29 cellular contexts compared by ENCODE assay signal in the genomic region with DNA sequence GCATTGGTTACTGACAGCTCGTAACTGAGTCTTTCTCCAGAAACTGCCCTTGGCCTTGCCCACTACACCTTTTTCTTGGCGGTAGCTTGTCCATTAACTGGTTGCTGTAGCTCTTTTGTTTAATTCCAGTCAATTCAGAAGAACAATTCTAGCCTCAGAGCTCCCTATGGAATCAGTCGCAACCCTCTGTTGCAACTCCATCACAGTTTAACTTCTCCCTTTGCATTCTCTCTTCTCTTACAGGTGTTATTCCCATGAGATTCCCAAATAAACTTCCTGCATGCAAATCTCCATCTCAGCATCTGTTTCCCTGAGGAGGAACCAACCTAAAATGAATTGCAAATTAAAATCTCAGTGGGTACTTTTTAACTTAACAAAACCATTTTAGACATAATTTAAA. TPM values are rescaled to one million over a fixed set of nuclear protein-coding genes. Genes with fewer than 3 reads are reported as not detected.
"Had no signal": no experiment of that assay in that cellular context is flagged by ENCODE, and none has a peak within 500 bp of the region (broad histone marks: within the 10 kb centered on the region; RNA-seq: fewer than 3 reads in every experiment).

No MANE protein-coding gene starts in this region.

- H3K9me3 ChIP-seq: ovary, psoas muscle, right lobe of liver, sigmoid colon, stomach, thoracic aorta, thyroid gland, tibial nerve, upper lobe of left lung, vagina had no signal

- FAIRE-seq: small intestine, urothelium cell line had no signal

- H3K4me2 ChIP-seq: neural progenitor cell had no signal

- H3K9me3 Mint-ChIP-seq: nephron, neural progenitor cell had no signal

- H3K4me3 Mint-ChIP-seq: nephron; neural progenitor cell; stimulated activated effector memory CD8-positive, alpha-beta T cell treated with anti-CD3 and anti-CD28 coated beads, Interleukin-12 subunit alpha, Interleukin-12 subunit beta, amount 100 ng/mL, for 72 hours; stimulated activated naive B cell treated with anti-CD40 and anti-IgM and Interleukin-4, amounts not matched to agents 10 μg/mL and 1 μg/mL and 100 μg/mL, for 72 hours; stimulated activated naive CD8-positive, alpha-beta T cell treated with anti-CD3 and anti-CD28 coated beads, Interleukin-15, Interleukin-2, amounts not matched to agents 100 ng/mL and 50 ng/mL, for 24 hours had no signal

- H3K4me1 Mint-ChIP-seq: nephron; neural progenitor cell; stimulated activated effector memory CD8-positive, alpha-beta T cell treated with anti-CD3 and anti-CD28 coated beads, Interleukin-12 subunit alpha, Interleukin-12 subunit beta, amount 100 ng/mL, for 72 hours; stimulated activated naive B cell treated with anti-CD40 and anti-IgM and Interleukin-4, amounts not matched to agents 10 μg/mL and 1 μg/mL and 100 μg/mL, for 72 hours had no signal

- DNase-seq: occipital lobe; ovary; posterior cingulate gyrus; psoas muscle; right cardiac atrium; right lobe of liver; sigmoid colon; small intestine; stimulated activated CD4-positive, alpha-beta T cell treated with anti-CD3 and anti-CD28 coated beads, Interleukin-15, amount 100 ng/mL, for 24 hours; stimulated activated CD4-positive, alpha-beta T cell treated with anti-CD3 and anti-CD28 coated beads, Interleukin-2, amount 100 ng/mL, for 24 hours; stimulated activated CD4-positive, alpha-beta T cell treated with anti-CD3 and anti-CD28 coated beads, Interleukin-2, amount 100 ng/mL, for 48 hours; stimulated activated CD4-positive, alpha-beta T cell treated with anti-CD3 and anti-CD28 coated beads, Interleukin-4, amount 100 ng/mL, for 24 hours; stimulated activated naive B cell treated with anti-CD40 and anti-IgM and Interleukin-4, amounts not matched to agents 10 μg/mL and 1 μg/mL and 100 μg/mL, for 72 hours; stimulated activated naive CD4-positive, alpha-beta T cell treated with Interleukin-2 at 50 U/mL for 16 hours; stomach; thyroid gland; trophoblast cell; upper lobe of left lung had no signal

- H3K27me3 Mint-ChIP-seq: progenitor cell of endocrine pancreas had no signal

- H3K27ac ChIP-seq: neural progenitor cell, ovary, parathyroid adenoma, psoas muscle, right lobe of liver, sigmoid colon, stomach, thoracic aorta, thyroid gland, tibial nerve, upper lobe of left lung, vagina had no signal

- H3K27ac Mint-ChIP-seq: nephron; neural progenitor cell; progenitor cell of endocrine pancreas; stimulated activated effector memory CD8-positive, alpha-beta T cell treated with anti-CD3 and anti-CD28 coated beads, Interleukin-12 subunit alpha, Interleukin-12 subunit beta, amount 100 ng/mL, for 72 hours; stimulated activated naive B cell treated with anti-CD40 and anti-IgM and Interleukin-4, amounts not matched to agents 10 μg/mL and 1 μg/mL and 100 μg/mL, for 72 hours; stimulated activated naive CD8-positive, alpha-beta T cell treated with anti-CD3 and anti-CD28 coated beads, Interleukin-15, Interleukin-2, amounts not matched to agents 100 ng/mL and 50 ng/mL, for 24 hours had no signal

- H3K36me3 Mint-ChIP-seq: neural progenitor cell; stimulated activated effector memory CD8-positive, alpha-beta T cell treated with anti-CD3 and anti-CD28 coated beads, Interleukin-12 subunit alpha, Interleukin-12 subunit beta, amount 100 ng/mL, for 72 hours; stimulated activated naive B cell treated with anti-CD40 and anti-IgM and Interleukin-4, amounts not matched to agents 10 μg/mL and 1 μg/mL and 100 μg/mL, for 72 hours had no signal

- H3K9ac ChIP-seq: neural progenitor cell, parathyroid adenoma had no signal

- H3K79me2 ChIP-seq: parathyroid adenoma had no signal

- H3K36me3 ChIP-seq: neural progenitor cell, ovary, right lobe of liver, sigmoid colon, stomach, thoracic aorta, thyroid gland, tibial nerve, upper lobe of left lung, vagina had no signal

- H3K27me3 ChIP-seq: neural progenitor cell, ovary, right lobe of liver, sigmoid colon, stomach, thyroid gland, tibial nerve, upper lobe of left lung, vagina had no signal

- H3K4me1 ChIP-seq: neural progenitor cell, parathyroid adenoma, psoas muscle, right lobe of liver, sigmoid colon, stomach, thyroid gland, vagina had no signal

- ATAC-seq: psoas muscle; right cardiac atrium; right lobe of liver; stimulated activated effector memory CD8-positive, alpha-beta T cell treated with anti-CD3 and anti-CD28 coated beads, Interleukin-12 subunit alpha, Interleukin-12 subunit beta, amount 100 ng/mL, for 72 hours; stimulated activated naive B cell treated with anti-CD40 and anti-IgM and Interleukin-4, amounts not matched to agents 10 μg/mL and 1 μg/mL and 100 μg/mL, for 72 hours had no signal

- H3K4me3 ChIP-seq: neural progenitor cell, ovary, psoas muscle, right lobe of liver, sigmoid colon, stomach, thoracic aorta, thyroid gland, tibial nerve, upper lobe of left lung, vagina had no signal

- H2AFZ ChIP-seq: neural progenitor cell, parathyroid adenoma had no signal

RNA-seq across cellular contexts. Expression of gene TMEM26, which starts 28.4 kb away (rescaled TPM):
- polyA plus RNA-seq: neural cell had no signal
